15 cellular contexts compared by ENCODE assay signal in genomic region chr10:131857156-131858117, GRCh38. TPM values are rescaled to one million over a fixed set of nuclear protein-coding genes. Genes with fewer than 3 reads are reported as not detected.
DNase-seq lines count a peak whose midpoint lies in the region; ATAC-seq and TF ChIP-seq lines count a peak whose summit lies in the region.
"Had no signal": no experiment of that assay in that cellular context is flagged by ENCODE, and none has a peak within 500 bp of the region (broad histone marks: within the 10 kb centered on the region; RNA-seq: fewer than 3 reads in every experiment).

No MANE protein-coding gene starts in this region.

- H3K18ac ChIP-seq in H9 (ENCODE audit: insufficient read length, low read depth, low read length), result no peak overlapping the region

- no peaks in the 10 kb centered on the region for H3K23me2 ChIP-seq in H9 (ENCODE audit: insufficient read length, low read depth, low read length, poor library complexity, severe bottlenecking)

- H4K91ac ChIP-seq in H9 (ENCODE audit: insufficient read length, low read depth, low read length), result no peak overlapping the region

- H3K27ac ChIP-seq in BLaER1, result no peak overlapping the region
- no peak overlapping the region for H3K27ac ChIP-seq in H9 (ENCODE audit: insufficient read length, low read depth, low read length)
- no peak overlapping the region for H3K27ac ChIP-seq in right lobe of liver
- H3K27ac ChIP-seq in sigmoid colon, result no peak overlapping the region

- H2BK5ac ChIP-seq in H9 (ENCODE audit: insufficient read length, low read length), result no peak overlapping the region

- no peak overlapping the region for H3K4me3 Mint-ChIP-seq in H9
- H3K4me3 Mint-ChIP-seq: IgD-negative memory B cell had no signal

- intact Hi-C loops in right lobe of liver (cut with DNase I) (no loop called here), sigmoid colon (cut with DNase I) (no loop called here)

- no peak overlapping the region for H2BK12ac ChIP-seq in H9 (ENCODE audit: insufficient read length, low read depth, low read length)

- no peak overlapping the region for H2BK20ac ChIP-seq in H9 (ENCODE audit: low read depth, low read length, poor library complexity, severe bottlenecking)

- no peak overlapping the region for H4K8ac ChIP-seq in H9 (replicated peaks; ENCODE audit: insufficient read length, low read depth, low read length)

- H2BK120ac ChIP-seq in H9 (ENCODE audit: low read depth, low read length, poor library complexity, severe bottlenecking), result no peak overlapping the region

- no peak overlapping the region for H3K9ac ChIP-seq in BLaER1
- H3K9ac ChIP-seq in H9 (ENCODE audit: extremely low read depth, insufficient read length, low read length), result no peak overlapping the region

- no peak overlapping the region for H2BK15ac ChIP-seq in H9 (ENCODE audit: low read depth, low read length)

- H4K5ac ChIP-seq in H9 (ENCODE audit: insufficient read length, low read depth, low read length), result no peak overlapping the region

- H3K36me3 Mint-ChIP-seq in H9 (ENCODE audit: insufficient read depth in 1 of 3, low read depth in 3 of 3), result peaks cover 0 to 1% (median under 1%) of the 10 kb centered on the region in 3 experiments; a peak in 3 of 7 replicates
- H3K36me3 Mint-ChIP-seq: IgD-negative memory B cell had no signal

- H4K20me1 ChIP-seq in BLaER1 (no peaks in the 10 kb centered on the region), H9 (ENCODE audit: control insufficient read depth, insufficient read depth, insufficient read length) (no peaks in the 10 kb centered on the region)

- TF ChIP-seq POLR2A in right lobe of liver (IDR thresholded peaks at IDR 0.05) (no peak), sigmoid colon (IDR thresholded peaks at IDR 0.05) (no peak)

- H3K9me3 Mint-ChIP-seq in H9, result peaks cover under 1% of the 10 kb centered on the region in 2 experiments; a peak in 4 of 5 replicates
- H3K9me3 Mint-ChIP-seq: IgD-negative memory B cell had no signal

- H3K4me1 Mint-ChIP-seq in H9, result 0 out of 4 replicates have a peak, but pooled peaks cover 0 to 5% of the 10 kb centered on the region in 2 experiments
- H3K4me1 Mint-ChIP-seq: IgD-negative memory B cell had no signal

- peaks cover 35% of the 10 kb centered on the region for H3K4me1 ChIP-seq in BLaER1
- no peaks in the 10 kb centered on the region for H3K4me1 ChIP-seq in H9 (ENCODE audit: insufficient read depth, low read length)
- no peaks in the 10 kb centered on the region for H3K4me1 ChIP-seq in right lobe of liver
- H3K4me1 ChIP-seq in sigmoid colon, result no peaks in the 10 kb centered on the region

- H3K23ac ChIP-seq in H9 (ENCODE audit: insufficient read length, low read depth, low read length), result no peak overlapping the region

- H2AK5ac ChIP-seq in H9 (ENCODE audit: insufficient read length, low read length), result no peak overlapping the region

- TF ChIP-seq CTCF in H9 (conservative IDR thresholded peaks at IDR 0.05) (no peak), right lobe of liver (IDR thresholded peaks at IDR 0.05) (no peak), sigmoid colon (IDR thresholded peaks at IDR 0.05) (no peak)

- H3K4ac ChIP-seq in H9 (ENCODE audit: low read depth, low read length), result no peak overlapping the region

- H2AFZ ChIP-seq in H9 (ENCODE audit: low read length), result no peak overlapping the region

- no peak overlapping the region; the same call in 1 of the 2 replicates for H3K14ac ChIP-seq in H9 (ENCODE audit: insufficient read depth, low read length)

- H3K9me3 ChIP-seq in BLaER1 (no peaks in the 10 kb centered on the region), H9 (ENCODE audit: control insufficient read depth, low read depth, low read length) (no peaks in the 10 kb centered on the region), right lobe of liver (no peaks in the 10 kb centered on the region), sigmoid colon (no peaks in the 10 kb centered on the region)

- no peak overlapping the region for H3K56ac ChIP-seq in H9 (ENCODE audit: insufficient read length, low read depth, low read length)

- peak overlapping the region; percentile 85 for H3K4me2 ChIP-seq in BLaER1
- no peak overlapping the region for H3K4me2 ChIP-seq in H9 (ENCODE audit: insufficient read depth, insufficient read length, low read length)

- H3K27me3 ChIP-seq in BLaER1 (no peaks in the 10 kb centered on the region), H9 (ENCODE audit: insufficient read depth, low read length) (no peaks in the 10 kb centered on the region), right lobe of liver (no peaks in the 10 kb centered on the region), sigmoid colon (peaks cover 0 to 36% (median 0%) of the 10 kb centered on the region in 3 donors)

- no peaks in the 10 kb centered on the region; the same call in 1 of the 2 replicates for H3K27me3 Mint-ChIP-seq in H9 (ENCODE audit: low read depth)

- no peaks in the 10 kb centered on the region for H3K36me3 ChIP-seq in BLaER1
- H3K36me3 ChIP-seq in right lobe of liver, result no peaks in the 10 kb centered on the region
- H3K36me3 ChIP-seq in sigmoid colon, result no peaks in the 10 kb centered on the region

- ATAC-seq in right lobe of liver (no peak), GM18870 (IDR thresholded peaks at IDR 0.05; ENCODE audit: unreplicated experiment) (no peak), HG02885 (IDR thresholded peaks at IDR 0.05; ENCODE audit: poor library complexity, unreplicated experiment) (no peak)
- ATAC-seq: HCT116 had no signal

- no peak overlapping the region for H3K27ac Mint-ChIP-seq in H9
- H3K27ac Mint-ChIP-seq: IgD-negative memory B cell had no signal

- H3K4me3 ChIP-seq in BLaER1 (no peak overlapping the region), right lobe of liver (no peak overlapping the region), sigmoid colon (no peak overlapping the region)

- H3T11ph ChIP-seq in H9 (ENCODE audit: low read length), result no peak overlapping the region

- no CpG with 5 or more reads among the region's 33 CpGs for WGBS in H9 (ENCODE audit: extremely low coverage, insufficient read length, low lambda C conversion rate)
- 64% methylated on average over 8 of the region's 33 CpGs for WGBS in right lobe of liver (ENCODE audit: insufficient coverage, low coverage, low lambda C conversion rate, missing lambda C conversion rate)
- 80 to 83% methylated on average over 33 of the region's 33 CpGs for WGBS in sigmoid colon, 2 donors

- peak; percentile 25 for DNase-seq in H9
- DNase-seq in right lobe of liver, result peak in 2 of 3 donors; percentile 26 to 27
- peak; percentile 54 for DNase-seq in sigmoid colon
- DNase-seq in kidney glomerular epithelial cell (lab: John Stamatoyannopoulos, UW), result no peak
- DNase-seq: ACHN, NCI-H1930, NCI-H2171, NCI-H446 treated with DMSO at 0.1 percent for 48 hours, NCI-H774, Right ventricle myocardium superior had no signal

- TF ChIP-seq EP300 in sigmoid colon (IDR thresholded peaks at IDR 0.05), result no peak

- H3K79me2 ChIP-seq in H9 (ENCODE audit: insufficient read depth, low read length), result no peaks in the 10 kb centered on the region

- H3K79me1 ChIP-seq in H9 (ENCODE audit: insufficient read depth, low read depth, low read length, poor library complexity, severe bottlenecking), result no peaks in the 10 kb centered on the region

RNA-seq across cellular contexts. Expression of gene PPP2R2D, which starts 43.4 kb away (rescaled TPM):
- total RNA-seq in H9 (2021) (33.8 and 35.1 TPM in 2 replicates), right lobe of liver (10 to 100 TPM; 10.9 to 16.6 (median 14.3) TPM), sigmoid colon (10 to 100 TPM; 22.7 to 44.0 (median 34.6) TPM)
- polyA plus RNA-seq in sigmoid colon, result 10 to 100 TPM; 18.4 to 23.8 (median 22.8) TPM
